ENCODE assay signal across 18 cellular contexts in genomic region chr5:67035098-67035740, GRCh38.
"Had no signal": no experiment of that assay in that cellular context is flagged by ENCODE, and none has a peak within 500 bp of the region (broad histone marks: within the 10 kb centered on the region; RNA-seq: fewer than 3 reads in every experiment).

No MANE protein-coding gene starts in this region.

- ATAC-seq: activated T-cell treated with anti-CD3 and anti-CD28 coated beads, Interleukin-2, amount 50 U/mL, for 4 hours; esophagus mucosa; natural killer cell treated with Interleukin-12 subunit alpha and Interleukin-12 subunit beta and Interleukin-15 and Interleukin-18, amount 100 ng/mL, for 72 hours had no signal

- H2AFZ ChIP-seq: parathyroid adenoma had no signal

- H3K36me3 ChIP-seq: adrenal gland, stomach, vagina had no signal

- H3K9me3 ChIP-seq: adrenal gland, stomach, vagina had no signal

- H3K27ac ChIP-seq: adrenal gland, stomach, vagina had no signal

- H3K9ac ChIP-seq: parathyroid adenoma had no signal

- H3K4me3 ChIP-seq: adrenal gland, lung, stomach, vagina had no signal

- DNase-seq: activated CD4-positive, alpha-beta T cell treated with anti-CD3 and anti-CD28 coated beads, Interleukin-2, amount 50 U/mL, for 1 hour; activated CD8-positive, alpha-beta memory T cell treated with anti-CD3 and anti-CD28 coated beads, Interleukin-2, amount 50 U/mL, for 4 hours; activated effector memory CD4-positive, alpha-beta T cell treated with Interleukin-2 at 50 U/mL for 16 hours; activated naive CD4-positive, alpha-beta T cell treated with anti-CD3 and anti-CD28 coated beads, Interleukin-2, amount 10 ng/mL, durations not matched to agents 7 days and 5 days; activated T-cell treated with anti-CD3 and anti-CD28 coated beads, Interleukin-2, amount 50 U/mL, for 4 hours; adrenal gland; effector CD4-positive, alpha-beta T cell; left cardiac atrium; retina; small intestine; stimulated activated CD4-positive, alpha-beta T cell treated with anti-CD3 and anti-CD28 coated beads, Interleukin-4, amount 100 ng/mL, for 1 hour; stomach; trophoblast cell had no signal

- H3K27me3 ChIP-seq: adrenal gland, stomach, vagina had no signal
